ENCODE assay signal across 30 cellular contexts in genomic region chr1:205217418-205217817, GRCh38.
"Had no signal": no experiment of that assay in that cellular context is flagged by ENCODE, and none has a peak within 500 bp of the region (broad histone marks: within the 10 kb centered on the region; RNA-seq: fewer than 3 reads in every experiment).

No MANE protein-coding gene starts in this region.

- H3K4me3 ChIP-seq: lower lobe of right lung, neural progenitor cell, ovary, prostate gland, skin epidermis, transverse colon, upper lobe of left lung, vagina had no signal

- H3K9me3 ChIP-seq: lower lobe of right lung, neutrophil, ovary, prostate gland, transverse colon, upper lobe of left lung, vagina had no signal

- DNase-seq: hippocampal formation; kidney glomerular epithelial cell; left cardiac atrium; lower lobe of right lung; mammary epithelial cell; mesendoderm; naive B cell; natural killer cell; nephron progenitor cell; occipital lobe; ovary; posterior cingulate gyrus; retina; right cardiac atrium; stimulated activated CD4-positive, alpha-beta T cell treated with anti-CD3 and anti-CD28 coated beads, Interleukin-12 subunit alpha, Interleukin-12 subunit beta, amount 100 ng/mL, for 4 hours; stimulated activated CD4-positive, alpha-beta T cell treated with anti-CD3 and anti-CD28 coated beads, Interleukin-15, amount 100 ng/mL, for 24 hours; stimulated activated CD4-positive, alpha-beta T cell treated with anti-CD3 and anti-CD28 coated beads, Interleukin-2, amount 100 ng/mL, for 24 hours; stimulated activated CD4-positive, alpha-beta T cell treated with anti-CD3 and anti-CD28 coated beads, Interleukin-4, amount 100 ng/mL, for 1 hour; stimulated activated naive CD4-positive, alpha-beta T cell; transverse colon; upper lobe of left lung had no signal

- H3K36me3 ChIP-seq: lower lobe of right lung, neural progenitor cell, neutrophil, ovary, prostate gland, transverse colon, upper lobe of left lung, vagina had no signal

- H2AFZ ChIP-seq: neural progenitor cell had no signal

- H3K27ac Mint-ChIP-seq: mesothelial cell of epicardium; naive B cell; natural killer cell; nephron progenitor cell; neural progenitor cell; stimulated activated naive CD8-positive, alpha-beta T cell treated with anti-CD3 and anti-CD28 coated beads, Interleukin-15, Interleukin-2, amounts not matched to agents 100 ng/mL and 50 ng/mL, for 24 hours had no signal

- ATAC-seq: left cardiac atrium, left lobe of liver, lower lobe of right lung, natural killer cell, right cardiac atrium, sciatic nerve had no signal

- H3K27me3 ChIP-seq: neural progenitor cell, neutrophil, ovary, transverse colon, upper lobe of left lung, vagina had no signal

- H3K27ac ChIP-seq: lower lobe of right lung, neural progenitor cell, neutrophil, ovary, prostate gland, skin epidermis, transverse colon, upper lobe of left lung, vagina had no signal

- H3K4me1 Mint-ChIP-seq: mesothelial cell of epicardium, nephron progenitor cell had no signal

- H3K4me2 ChIP-seq: neural progenitor cell had no signal

- H3K36me3 Mint-ChIP-seq: mesothelial cell of epicardium, naive B cell, natural killer cell, neural progenitor cell had no signal

- H3K4me3 Mint-ChIP-seq: mesothelial cell of epicardium; naive B cell; natural killer cell; nephron progenitor cell; neural progenitor cell; stimulated activated naive CD8-positive, alpha-beta T cell treated with anti-CD3 and anti-CD28 coated beads, Interleukin-15, Interleukin-2, amounts not matched to agents 100 ng/mL and 50 ng/mL, for 24 hours had no signal

- H3K9me3 Mint-ChIP-seq: mesothelial cell of epicardium; naive B cell; natural killer cell; nephron progenitor cell; neural progenitor cell; stimulated activated naive CD8-positive, alpha-beta T cell treated with anti-CD3 and anti-CD28 coated beads, Interleukin-15, Interleukin-2, amounts not matched to agents 100 ng/mL and 50 ng/mL, for 24 hours had no signal

- H3K4me1 ChIP-seq: neural progenitor cell, prostate gland, upper lobe of left lung, vagina had no signal
